9 cellular contexts compared by ENCODE assay signal in the genomic region with DNA sequence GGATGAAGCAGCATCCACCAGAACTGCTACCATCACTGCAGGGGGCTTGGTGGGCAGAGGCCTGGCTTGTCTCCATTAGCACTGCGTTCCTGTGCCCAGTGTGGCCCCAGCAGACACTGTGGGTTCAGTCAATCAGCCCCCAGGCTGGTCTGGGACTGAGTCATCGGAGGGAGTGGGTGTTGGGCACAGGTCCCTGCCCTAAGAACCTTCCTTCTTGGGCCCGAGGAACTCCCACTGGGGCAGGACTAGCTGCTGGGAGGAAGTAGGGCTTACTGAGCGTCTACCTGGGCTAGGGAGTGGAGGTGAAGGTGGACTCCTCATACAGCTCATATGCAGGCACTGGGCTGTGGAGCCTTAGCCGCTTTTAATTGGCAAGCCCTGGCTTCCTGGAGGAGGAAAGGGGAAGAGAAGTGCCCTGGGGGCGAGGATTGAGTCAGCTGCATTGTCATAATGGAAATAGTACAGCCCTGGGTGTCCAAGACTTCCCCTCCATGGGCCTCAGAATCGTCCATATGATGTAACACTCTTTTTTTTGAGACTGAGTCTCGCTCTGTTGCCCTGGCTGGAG. TPM values are rescaled to one million over a fixed set of nuclear protein-coding genes. Genes with fewer than 3 reads are reported as not detected.
DNase-seq lines count a peak whose midpoint lies in the region; ATAC-seq and TF ChIP-seq lines count a peak whose summit lies in the region.
"Had no signal": no experiment of that assay in that cellular context is flagged by ENCODE, and none has a peak within 500 bp of the region (broad histone marks: within the 10 kb centered on the region; RNA-seq: fewer than 3 reads in every experiment).

No MANE protein-coding gene starts in this region.

- peak; percentile 40 for ATAC-seq in HG03571 (IDR thresholded peaks at IDR 0.05; ENCODE audit: unreplicated experiment)
- ATAC-seq in stimulated activated effector memory CD8-positive, alpha-beta T cell treated with anti-CD3 and anti-CD28 coated beads, Interleukin-12 subunit alpha, Interleukin-12 subunit beta, amount 100 ng/mL, for 72 hours: peak; percentile 62
- ATAC-seq: left colon had no signal

- peaks cover 4% of the 10 kb centered on the region for H3K9me3 Mint-ChIP-seq in stimulated activated effector memory CD8-positive, alpha-beta T cell treated with anti-CD3 and anti-CD28 coated beads, Interleukin-12 subunit alpha, Interleukin-12 subunit beta, amount 100 ng/mL, for 72 hours

- peak overlapping the region; percentile 95 for H3K4me3 Mint-ChIP-seq in stimulated activated effector memory CD8-positive, alpha-beta T cell treated with anti-CD3 and anti-CD28 coated beads, Interleukin-12 subunit alpha, Interleukin-12 subunit beta, amount 100 ng/mL, for 72 hours

- H3K4me3 ChIP-seq in fibroblast of villous mesenchyme (ENCODE audit: low read depth, low read length): no peak overlapping the region

- no peak for TF ChIP-seq CTCF in fibroblast of villous mesenchyme (IDR thresholded peaks at IDR 0.05; ENCODE audit: insufficient read depth, low read depth, low read length)

- peak overlapping the region; percentile 96 for H3K27ac Mint-ChIP-seq in stimulated activated effector memory CD8-positive, alpha-beta T cell treated with anti-CD3 and anti-CD28 coated beads, Interleukin-12 subunit alpha, Interleukin-12 subunit beta, amount 100 ng/mL, for 72 hours

- DNase-seq in stimulated activated CD4-positive, alpha-beta T cell treated with anti-CD3 and anti-CD28 coated beads, Interleukin-15, amount 100 ng/mL, for 24 hours: peak; percentile 67
- DNase-seq in stimulated activated CD4-positive, alpha-beta T cell treated with anti-CD3 and anti-CD28 coated beads, Interleukin-12 subunit alpha, Interleukin-12 subunit beta, amount 100 ng/mL, for 4 hours: no peak
- peak; percentile 67 for DNase-seq in activated CD4-positive, alpha-beta T cell treated with anti-CD3 and anti-CD28 coated beads for 48 hours
- peak; percentile 29 for DNase-seq in fibroblast of villous mesenchyme (ENCODE audit: low read depth)
- DNase-seq in stimulated activated effector memory CD8-positive, alpha-beta T cell treated with anti-CD3 and anti-CD28 coated beads, Interleukin-12 subunit alpha, Interleukin-12 subunit beta, amount 100 ng/mL, for 72 hours (ENCODE audit: low spot score in 2 of 2): peak; percentile 47 to 88
- DNase-seq in SW 1271 (lab: John Stamatoyannopoulos, UW): no peak
- DNase-seq in cerebellum (ENCODE audit: low spot score): no peak

- H3K4me1 Mint-ChIP-seq in stimulated activated effector memory CD8-positive, alpha-beta T cell treated with anti-CD3 and anti-CD28 coated beads, Interleukin-12 subunit alpha, Interleukin-12 subunit beta, amount 100 ng/mL, for 72 hours: peaks cover 81% of the 10 kb centered on the region

- H3K36me3 Mint-ChIP-seq in stimulated activated effector memory CD8-positive, alpha-beta T cell treated with anti-CD3 and anti-CD28 coated beads, Interleukin-12 subunit alpha, Interleukin-12 subunit beta, amount 100 ng/mL, for 72 hours: peaks cover 59% of the 10 kb centered on the region

RNA-seq across cellular contexts. Expression of gene PPM1M, which starts 1.4 kb away (rescaled TPM):
- total RNA-seq in fibroblast of villous mesenchyme (19.0 and 20.3 TPM in 2 replicates), cerebellum (3.1 TPM)

RNA-seq across cellular contexts. Expression of gene TWF2, which starts 5.2 kb away (rescaled TPM):
- total RNA-seq in fibroblast of villous mesenchyme: 75.6 and 130 TPM in 2 replicates
- total RNA-seq in cerebellum: 15.1 TPM

RNA-seq across cellular contexts. Expression of gene TLR9, which starts 18.7 kb away (rescaled TPM):
- total RNA-seq in fibroblast of villous mesenchyme: not detected in 2 replicates
- 0.09 TPM for total RNA-seq in cerebellum

RNA-seq across cellular contexts. Expression of gene WDR82, which starts 34.3 kb away (rescaled TPM):
- total RNA-seq in fibroblast of villous mesenchyme (51.2 and 68.2 TPM in 2 replicates), cerebellum (117 TPM)

RNA-seq across cellular contexts. Expression of gene GLYCTK, which starts 43.5 kb away (rescaled TPM):
- total RNA-seq in fibroblast of villous mesenchyme (6.9 and 13.5 TPM in 2 replicates), cerebellum (4.0 TPM)

Comparison
In these comparisons a context has a peak if more than half of its experiments do, and no peak if none do; other contexts are left out.
1. DNase-seq: peak in stimulated activated CD4-positive, alpha-beta T cell treated with anti-CD3 and anti-CD28 coated beads, Interleukin-15, amount 100 ng/mL, for 24 hours (single experiment), activated CD4-positive, alpha-beta T cell treated with anti-CD3 and anti-CD28 coated beads for 48 hours (single experiment), fibroblast of villous mesenchyme (single experiment) and stimulated activated effector memory CD8-positive, alpha-beta T cell treated with anti-CD3 and anti-CD28 coated beads, Interleukin-12 subunit alpha, Interleukin-12 subunit beta, amount 100 ng/mL, for 72 hours (2 of 2); none in stimulated activated CD4-positive, alpha-beta T cell treated with anti-CD3 and anti-CD28 coated beads, Interleukin-12 subunit alpha, Interleukin-12 subunit beta, amount 100 ng/mL, for 4 hours (single experiment), SW 1271 (0 of 2) and cerebellum (single experiment).